ENCODE assay signal across 9 cellular contexts in the genomic region with DNA sequence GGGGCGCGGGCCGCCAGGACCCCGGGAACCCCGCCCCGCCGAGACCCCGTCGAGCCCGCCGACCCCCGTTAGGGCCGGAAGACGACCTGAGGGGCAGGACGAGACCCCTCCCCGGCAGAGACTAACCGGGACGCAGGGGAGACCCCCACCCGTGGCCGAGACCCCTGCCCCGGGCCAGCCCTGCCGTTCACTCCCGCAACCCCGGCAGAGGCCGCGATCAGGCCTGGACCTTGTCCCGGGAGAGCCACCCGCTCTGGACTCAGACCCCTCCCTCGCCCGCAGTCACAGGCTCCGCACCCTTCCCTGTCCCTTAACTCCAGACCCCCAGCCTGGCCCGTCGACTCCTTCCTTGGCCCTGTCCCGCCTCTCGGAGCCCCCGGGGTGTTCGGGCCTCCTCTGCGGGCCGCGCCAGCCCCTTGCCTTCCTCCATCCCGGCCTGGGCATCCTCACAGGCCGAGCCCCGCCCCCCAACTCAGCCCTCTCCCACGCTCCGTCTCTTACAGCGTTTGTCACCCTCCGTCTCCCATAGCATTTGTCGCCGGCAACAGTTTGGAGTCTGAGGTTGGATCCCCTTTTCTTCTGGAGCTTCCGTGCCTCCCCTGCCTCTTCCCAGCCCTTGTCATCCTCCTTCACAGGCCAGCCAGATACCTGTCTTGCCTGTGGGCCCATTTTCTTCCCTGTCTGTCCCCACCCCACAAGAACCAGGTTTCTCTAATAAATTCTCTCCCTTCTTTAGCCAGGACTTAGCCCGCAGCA. TPM values are rescaled to one million over a fixed set of nuclear protein-coding genes. Genes with fewer than 3 reads are reported as not detected.
DNase-seq lines count a peak whose midpoint lies in the region; ATAC-seq, FAIRE-seq and TF ChIP-seq lines count a peak whose summit lies in the region.
"Had no signal": no experiment of that assay in that cellular context is flagged by ENCODE, and none has a peak within 500 bp of the region (broad histone marks: within the 10 kb centered on the region; RNA-seq: fewer than 3 reads in every experiment).

No MANE protein-coding gene starts in this region.

- TF ChIP-seq EP300 in K562 (IDR thresholded peaks at IDR 0.05; ENCODE audit: low read length) = no peak

- no peak overlapping the region for H3K4me3 ChIP-seq in KMS-11 (IDR thresholded peaks at IDR 0.05; ENCODE audit: insufficient read depth, low read depth, low read length)
- H3K4me3 ChIP-seq in K562 = peak overlapping the region; percentile 97
- peak overlapping the region; percentile 69 to 97 (median 87) for H3K4me3 ChIP-seq in right lobe of liver
- peak overlapping the region; percentile 93 for H3K4me3 ChIP-seq in thoracic aorta

- TSS peak; percentile 81 for BruUV-seq in K562 (replicated peaks; lab: Mats Ljungman, UMichigan)

- DNase-seq in Caki2 (ENCODE audit: low read depth) = peak; percentile 45
- DNase-seq in K562 (ENCODE audit: extremely low read depth in 1 of 4, low spot score in 3 of 4) = peak; percentile 52 to 61 (median 57)
- DNase-seq in right lobe of liver = peak in 1 of 3 donors; percentile 76
- DNase-seq in thoracic aorta (ENCODE audit: low spot score) = no peak

- H3K27ac ChIP-seq in KMS-11 (peak overlapping the region; percentile 95), K562 (ENCODE audit: extremely low read depth, low read depth, low read length) (peak overlapping the region; percentile 55), right lobe of liver (peak overlapping the region; percentile 60 to 84 (median 84)), thoracic aorta (peak overlapping the region; percentile 68 to 72)

- in situ Hi-C loops in Caki2 (cut with HindIII; ENCODE audit: low pct_unique_long_range_greater_than_20kb, low sequenced_read_pairs) (no loop called here), K562 (cut with MboI) (no loop called here)

- H4K20me1 ChIP-seq in KMS-11 (ENCODE audit: insufficient read depth) = no peaks in the 10 kb centered on the region
- no peaks in the 10 kb centered on the region for H4K20me1 ChIP-seq in K562 (replicated peaks; ENCODE audit: control insufficient read depth, insufficient read depth, low read length)

- ATAC-seq in K562 (peak; percentile 28; the same call in 2 of the 3 replicates), right lobe of liver (peak in 3 of 4 donors; percentile 0 to 3 (median 3)), thoracic aorta (ENCODE audit: insufficient number of reproducible peaks, low FRiP score, low read depth) (no peak), GM21447 (IDR thresholded peaks at IDR 0.05; ENCODE audit: unreplicated experiment) (no peak), HG03039 (IDR thresholded peaks at IDR 0.05; ENCODE audit: unreplicated experiment) (no peak), HG03097 (IDR thresholded peaks at IDR 0.05; ENCODE audit: low FRiP score, unreplicated experiment) (no peak)

- POLR2A ChIA-PET in K562 (lab: Yijun Ruan, JAX) = interaction anchor here (0.6 to 1.4 kb wide), 7 partner anchors 8 to 542 kb away, joined by 3 to 6 read pairs (median 4); a partner anchor contains a TSS

- H3K9me1 ChIP-seq in K562 (ENCODE audit: control insufficient read depth, insufficient read depth, low read length) = peaks cover 3% of the 10 kb centered on the region

- H3K9me3 ChIP-seq in K562 (replicated peaks; ENCODE audit: control insufficient read depth, insufficient read depth, low read depth, low read length) (no peaks in the 10 kb centered on the region), right lobe of liver (no peaks in the 10 kb centered on the region), thoracic aorta (no peaks in the 10 kb centered on the region)

- no peak for TF ChIP-seq RAD21 in K562 (CRISPR knock-in tag; conservative IDR thresholded peaks at IDR 0.05 in 1 of 2, IDR thresholded peaks at IDR 0.05 in 1 of 2)

- no peak for FAIRE-seq in K562 (lab: Jason Lieb, UNC)

- peak overlapping the region; percentile 94 for H3K4me2 ChIP-seq in KMS-11
- peak overlapping the region; percentile 80 for H3K4me2 ChIP-seq in K562 (ENCODE audit: insufficient read depth, low read length)

- intact Hi-C loops in K562 (cut with micrococcal nuclease) = no loop called here
- intact Hi-C loops in right lobe of liver (cut with DNase I) = no loop called here

- no peaks in the 10 kb centered on the region for H3K36me3 ChIP-seq in KMS-11 (ENCODE audit: insufficient read depth)
- no peaks in the 10 kb centered on the region for H3K36me3 ChIP-seq in K562 (ENCODE audit: control insufficient read depth, insufficient read depth, low read length)
- H3K36me3 ChIP-seq in right lobe of liver = no peaks in the 10 kb centered on the region
- H3K36me3 ChIP-seq in thoracic aorta = peaks cover 4% of the 10 kb centered on the region

- H3K4me1 ChIP-seq in KMS-11 (ENCODE audit: low read depth, poor library complexity, severe bottlenecking) (peaks cover 45% of the 10 kb centered on the region), K562 (replicated peaks in 1 of 2; ENCODE audit: control insufficient read depth in 2 of 2, insufficient read depth in 2 of 2, low read length in 2 of 2) (peaks cover 34 to 64% of the 10 kb centered on the region in 2 experiments), right lobe of liver (peaks cover 0 to 42% (median 17%) of the 10 kb centered on the region in 4 donors), thoracic aorta (ENCODE audit: control insufficient read depth in 1 of 2, low read depth in 2 of 2) (peaks cover 18 to 24% of the 10 kb centered on the region in 2 donors)

- TF ChIP-seq POLR2A in K562 (conservative IDR thresholded peaks at IDR 0.05) = no peak
- TF ChIP-seq POLR2A in right lobe of liver (IDR thresholded peaks at IDR 0.05) = no peak

- H3K9ac ChIP-seq in KMS-11 (peak overlapping the region; percentile 51; the same call in 1 of the 2 replicates), K562 (ENCODE audit: insufficient read depth in 1 of 2, low read depth in 2 of 2, low read length in 2 of 2) (peak overlapping the region; percentile 72 to 91)

- WGBS in K562 (ENCODE audit: insufficient coverage, low coverage, missing lambda C conversion rate) = 1% methylated on average over 39 of the region's 51 CpGs
- whole genome bisulfite sequencing in right lobe of liver (ENCODE audit: insufficient coverage, low coverage, low lambda C conversion rate, missing lambda C conversion rate) = 3% methylated on average over 21 of the region's 51 CpGs

- peaks cover 13% of the 10 kb centered on the region; the same call in 1 of the 2 replicates for H3K79me2 ChIP-seq in KMS-11 (ENCODE audit: insufficient read depth, low read depth)
- H3K79me2 ChIP-seq in K562 (ENCODE audit: control insufficient read depth, insufficient read depth, low read length) = peaks cover 4% of the 10 kb centered on the region; the same call in 2 of the 3 replicates

- TF ChIP-seq CTCF in KMS-11 (conservative IDR thresholded peaks at IDR 0.05; ENCODE audit: low read depth, low read length) = no peak
- TF ChIP-seq CTCF in K562 (IDR thresholded peaks at IDR 0.05 in 2 of 3, conservative IDR thresholded peaks at IDR 0.05 in 1 of 3; ENCODE audit: insufficient read depth in 2 of 3, low read depth in 1 of 3, low read length in 3 of 3) = no peak
- no peak for TF ChIP-seq CTCF in right lobe of liver (IDR thresholded peaks at IDR 0.05)
- no peak for TF ChIP-seq CTCF in thoracic aorta (IDR thresholded peaks at IDR 0.05)

- H2AFZ ChIP-seq in KMS-11 (ENCODE audit: low read depth) = peak overlapping the region; percentile 93
- H2AFZ ChIP-seq in K562 (ENCODE audit: low read depth, low read length) = peak overlapping the region; percentile 86

- H3K27me3 ChIP-seq in KMS-11 (ENCODE audit: insufficient read depth, low read depth) (peaks cover 10% of the 10 kb centered on the region; the same call in 1 of the 2 replicates), K562 (ENCODE audit: control insufficient read depth in 2 of 2, insufficient read depth in 2 of 2, low read length in 2 of 2) (no peaks in the 10 kb centered on the region), right lobe of liver (no peaks in the 10 kb centered on the region), thoracic aorta (replicated peaks; ENCODE audit: insufficient read depth) (no peaks in the 10 kb centered on the region)

- CTCF ChIA-PET in K562 (lab: Yijun Ruan, JAX; ENCODE audit: low intra/inter-chr PET ratio) = interaction anchor here (0.6 kb wide), 1 partner anchor 45 kb away, joined by 4 read pairs; no protein-coding TSS in a partner anchor

RNA-seq across cellular contexts. Expression of a gene that starts 0.6 kb away (rescaled TPM):
- 62.0 and 90.0 TPM in 2 replicates for total RNA-seq in Caki2 (2014; rRNA removed; shearing (Covaris generic); ENCODE audit: low replicate concordance)
- total RNA-seq in K562 (2011; cell fraction: chromatin; rRNA removed; ENCODE audit: low replicate concordance) = 17.4 and 45.7 TPM in 2 replicates
- total RNA-seq in K562 (2011; cell fraction: nucleolus; rRNA removed) = 25.8 and 31.0 TPM in 2 replicates
- total RNA-seq in K562 (2011; cell fraction: nucleoplasm; rRNA removed) = 17.7 and 19.9 TPM in 2 replicates
- total RNA-seq in K562 (2014; rRNA removed) = 5.4 and 7.8 TPM in 2 replicates
- 3.0 and 3.6 TPM in 2 replicates for total RNA-seq in K562 (2014; rRNA removed; fragmentation: Illumina TruSeq; extraction: Trizol)
- total RNA-seq in K562 (2015; rRNA removed; fragmentation: Illumina TruSeq; extraction: Trizol) = 6.4 and 6.9 TPM in 2 replicates
- total RNA-seq in K562 (2021) = 18.7 and 28.7 TPM in 2 replicates
- 8.6 and 14.0 TPM in 2 replicates for polyA plus RNA-seq in K562 (2011; rRNA removed)
- polyA plus RNA-seq in K562 (2011; cell fraction: cytosol; rRNA removed) = 14.2 and 18.7 TPM in 2 replicates
- 63.0 and 66.6 TPM in 2 replicates for polyA plus RNA-seq in K562 (2011; cell fraction: nucleus; rRNA removed)
- polyA plus RNA-seq in K562 (2012) = 15.6 and 29.0 TPM in 2 replicates
- 5.0 and 8.5 TPM in 2 replicates for polyA plus RNA-seq in K562 (2014; fragmentation: Illumina TruSeq; extraction: Trizol)
- 1 to 10 TPM; 1.4 to 1.9 TPM for polyA plus RNA-seq in K562 (2014; fragmentation: Nextera tagmentation; extraction: Ambion mirVana)
- 8.0 and 10.0 TPM in 2 replicates for polyA plus RNA-seq in K562 (2014; rRNA removed)
- polyA minus RNA-seq in K562 (2011; rRNA and poly(A)+ RNA removed) = 3.3 and 4.4 TPM in 2 replicates
- 4.1 and 11.9 TPM in 2 replicates for polyA minus RNA-seq in K562 (2011; cell fraction: cytosol; rRNA and poly(A)+ RNA removed)
- 11.4 and 20.1 TPM in 2 replicates for polyA minus RNA-seq in K562 (2011; cell fraction: nucleus; rRNA and poly(A)+ RNA removed)
- total RNA-seq in right lobe of liver = 10 to 100 TPM; 14.8 to 45.6 (median 28.6) TPM
- total RNA-seq in thoracic aorta = 10 to 100 TPM; 30.1 to 48.6 TPM

RNA-seq across cellular contexts. Expression of a gene that starts 14.1 kb away (rescaled TPM):
- total RNA-seq in Caki2 (2014; rRNA removed; shearing (Covaris generic); ENCODE audit: low replicate concordance) = 0.37 TPM in 1 of 2 replicates, not detected in the other
- total RNA-seq in K562 (2011; cell fraction: chromatin; rRNA removed; ENCODE audit: low replicate concordance) = 0.58 and 1.6 TPM in 2 replicates
- total RNA-seq in K562 (2011; cell fraction: nucleolus; rRNA removed) = 3.5 and 3.8 TPM in 2 replicates
- total RNA-seq in K562 (2011; cell fraction: nucleoplasm; rRNA removed) = 1.2 and 1.3 TPM in 2 replicates
- 2.7 and 6.2 TPM in 2 replicates for total RNA-seq in K562 (2014; rRNA removed)
- total RNA-seq in K562 (2014; rRNA removed; fragmentation: Illumina TruSeq; extraction: Trizol) = 0.13 and 0.15 TPM in 2 replicates
- 0.76 and 0.94 TPM in 2 replicates for total RNA-seq in K562 (2015; rRNA removed; fragmentation: Illumina TruSeq; extraction: Trizol)
- total RNA-seq in K562 (2021) = 19.8 and 20.4 TPM in 2 replicates
- polyA plus RNA-seq in K562 (2011; rRNA removed) = 0.33 and 0.47 TPM in 2 replicates
- 1.0 and 5.3 TPM in 2 replicates for polyA plus RNA-seq in K562 (2011; cell fraction: cytosol; rRNA removed)
- polyA plus RNA-seq in K562 (2011; cell fraction: nucleus; rRNA removed) = 2.6 and 7.3 TPM in 2 replicates
- 6.7 and 6.9 TPM in 2 replicates for polyA plus RNA-seq in K562 (2012)
- 0.21 and 0.78 TPM in 2 replicates for polyA plus RNA-seq in K562 (2014; fragmentation: Illumina TruSeq; extraction: Trizol)
- polyA plus RNA-seq in K562 (2014; fragmentation: Nextera tagmentation; extraction: Ambion mirVana) = under 1 TPM; 0.20 to 0.23 TPM
- 4.4 and 6.8 TPM in 2 replicates for polyA plus RNA-seq in K562 (2014; rRNA removed)
- polyA minus RNA-seq in K562 (2011; rRNA and poly(A)+ RNA removed) = 0.14 TPM in 1 of 2 replicates, not detected in the other
- 3.3 and 7.4 TPM in 2 replicates for polyA minus RNA-seq in K562 (2011; cell fraction: cytosol; rRNA and poly(A)+ RNA removed)
- polyA minus RNA-seq in K562 (2011; cell fraction: nucleus; rRNA and poly(A)+ RNA removed) = 1.5 and 2.1 TPM in 2 replicates
- 1 to 10 TPM; 4.1 to 7.8 (median 5.6) TPM for total RNA-seq in right lobe of liver
- total RNA-seq in thoracic aorta = 10 to 100 TPM in 1 of 2 donors, 1 to 10 TPM in 1; 4.2 to 15.3 TPM
- total RNA-seq: SK-MEL-5 had no signal

RNA-seq across cellular contexts. Expression of a gene that starts 15.8 kb away (rescaled TPM):
- 35.7 and 47.6 TPM in 2 replicates for total RNA-seq in Caki2 (2014; rRNA removed; shearing (Covaris generic); ENCODE audit: low replicate concordance)
- 7.1 and 15.6 TPM in 2 replicates for total RNA-seq in K562 (2011; cell fraction: chromatin; rRNA removed; ENCODE audit: low replicate concordance)
- 13.2 and 13.3 TPM in 2 replicates for total RNA-seq in K562 (2011; cell fraction: nucleolus; rRNA removed)
- total RNA-seq in K562 (2011; cell fraction: nucleoplasm; rRNA removed) = 7.2 and 10.5 TPM in 2 replicates
- total RNA-seq in K562 (2014; rRNA removed) = 23.7 and 26.9 TPM in 2 replicates
- total RNA-seq in K562 (2014; rRNA removed; fragmentation: Illumina TruSeq; extraction: Trizol) = 3.2 and 3.3 TPM in 2 replicates
- total RNA-seq in K562 (2015; rRNA removed; fragmentation: Illumina TruSeq; extraction: Trizol) = 14.3 and 14.6 TPM in 2 replicates
- total RNA-seq in K562 (2021) = 20.7 and 21.0 TPM in 2 replicates
- polyA plus RNA-seq in K562 (2011; rRNA removed) = 14.7 and 23.9 TPM in 2 replicates
- 31.1 and 65.3 TPM in 2 replicates for polyA plus RNA-seq in K562 (2011; cell fraction: cytosol; rRNA removed)
- 19.9 and 25.8 TPM in 2 replicates for polyA plus RNA-seq in K562 (2011; cell fraction: nucleus; rRNA removed)
- polyA plus RNA-seq in K562 (2012) = 17.9 and 19.3 TPM in 2 replicates
- 5.2 and 11.0 TPM in 2 replicates for polyA plus RNA-seq in K562 (2014; fragmentation: Illumina TruSeq; extraction: Trizol)
- under 1 TPM; 0.41 to 0.98 TPM for polyA plus RNA-seq in K562 (2014; fragmentation: Nextera tagmentation; extraction: Ambion mirVana)
- 21.9 and 23.4 TPM in 2 replicates for polyA plus RNA-seq in K562 (2014; rRNA removed)
- polyA minus RNA-seq in K562 (2011; rRNA and poly(A)+ RNA removed) = 4.7 and 4.8 TPM in 2 replicates
- polyA minus RNA-seq in K562 (2011; cell fraction: cytosol; rRNA and poly(A)+ RNA removed) = 9.5 and 22.4 TPM in 2 replicates
- 5.7 and 8.8 TPM in 2 replicates for polyA minus RNA-seq in K562 (2011; cell fraction: nucleus; rRNA and poly(A)+ RNA removed)
- total RNA-seq in right lobe of liver = 10 to 100 TPM in 2 of 6 experiments, 1 to 10 TPM in 4; 2.6 to 10.9 (median 5.7) TPM
- total RNA-seq in thoracic aorta = 10 to 100 TPM; 20.6 to 41.2 TPM

RNA-seq across cellular contexts. Expression of a gene that starts 16.3 kb away (rescaled TPM):
- 0.38 and 0.84 TPM in 2 replicates for total RNA-seq in Caki2 (2014; rRNA removed; shearing (Covaris generic); ENCODE audit: low replicate concordance)
- 0.40 and 0.86 TPM in 2 replicates for total RNA-seq in K562 (2011; cell fraction: chromatin; rRNA removed; ENCODE audit: low replicate concordance)
- 0.67 and 0.79 TPM in 2 replicates for total RNA-seq in K562 (2011; cell fraction: nucleolus; rRNA removed)
- total RNA-seq in K562 (2011; cell fraction: nucleoplasm; rRNA removed) = 0.23 and 0.66 TPM in 2 replicates
- 0.09 and 0.37 TPM in 2 replicates for total RNA-seq in K562 (2014; rRNA removed)
- total RNA-seq in K562 (2014; rRNA removed; fragmentation: Illumina TruSeq; extraction: Trizol) = 0.07 TPM in 1 of 2 replicates, not detected in the other
- total RNA-seq in K562 (2015; rRNA removed; fragmentation: Illumina TruSeq; extraction: Trizol) = 0.14 and 0.15 TPM in 2 replicates
- 0.22 and 0.33 TPM in 2 replicates for total RNA-seq in K562 (2021)
- 0.17 and 0.64 TPM in 2 replicates for polyA plus RNA-seq in K562 (2011; rRNA removed)
- polyA plus RNA-seq in K562 (2011; cell fraction: cytosol; rRNA removed) = 0.55 and 0.76 TPM in 2 replicates
- polyA plus RNA-seq in K562 (2011; cell fraction: nucleus; rRNA removed) = 0.67 and 0.70 TPM in 2 replicates
- polyA plus RNA-seq in K562 (2012) = 0.46 and 1.1 TPM in 2 replicates
- 0.06 and 0.11 TPM in 2 replicates for polyA plus RNA-seq in K562 (2014; fragmentation: Illumina TruSeq; extraction: Trizol)
- not detected for polyA plus RNA-seq in K562 (2014; fragmentation: Nextera tagmentation; extraction: Ambion mirVana)
- polyA plus RNA-seq in K562 (2014; rRNA removed) = 0.04 and 0.11 TPM in 2 replicates
- polyA minus RNA-seq in K562 (2011; rRNA and poly(A)+ RNA removed) = 0.39 and 0.48 TPM in 2 replicates
- polyA minus RNA-seq in K562 (2011; cell fraction: cytosol; rRNA and poly(A)+ RNA removed) = 0.48 and 0.55 TPM in 2 replicates
- polyA minus RNA-seq in K562 (2011; cell fraction: nucleus; rRNA and poly(A)+ RNA removed) = 0.13 and 0.33 TPM in 2 replicates
- total RNA-seq in right lobe of liver = under 1 TPM in 5 of 6 experiments, not detected in 1; 0.13 to 0.32 (median 0.25) TPM
- 1 to 10 TPM; 1.1 to 3.2 TPM for total RNA-seq in thoracic aorta

RNA-seq across cellular contexts. Expression of a gene that starts 20.6 kb away (rescaled TPM):
- total RNA-seq in Caki2 (2014; rRNA removed; shearing (Covaris generic); ENCODE audit: low replicate concordance) = 14.4 and 25.2 TPM in 2 replicates
- not detected in 2 replicates for total RNA-seq in K562 (2011; cell fraction: chromatin; rRNA removed; ENCODE audit: low replicate concordance)
- not detected in 2 replicates for total RNA-seq in K562 (2011; cell fraction: nucleolus; rRNA removed)
- total RNA-seq in K562 (2011; cell fraction: nucleoplasm; rRNA removed) = not detected in 2 replicates
- total RNA-seq in K562 (2014; rRNA removed) = not detected in 2 replicates
- total RNA-seq in K562 (2014; rRNA removed; fragmentation: Illumina TruSeq; extraction: Trizol) = not detected in 2 replicates
- total RNA-seq in K562 (2015; rRNA removed; fragmentation: Illumina TruSeq; extraction: Trizol) = not detected in 2 replicates
- total RNA-seq in K562 (2021) = not detected in 2 replicates
- polyA plus RNA-seq in K562 (2011; rRNA removed) = not detected in 2 replicates
- polyA plus RNA-seq in K562 (2011; cell fraction: cytosol; rRNA removed) = not detected in 2 replicates
- polyA plus RNA-seq in K562 (2011; cell fraction: nucleus; rRNA removed) = not detected in 2 replicates
- polyA plus RNA-seq in K562 (2012) = not detected in 2 replicates
- not detected in 2 replicates for polyA plus RNA-seq in K562 (2014; fragmentation: Illumina TruSeq; extraction: Trizol)
- polyA plus RNA-seq in K562 (2014; fragmentation: Nextera tagmentation; extraction: Ambion mirVana) = not detected
- polyA plus RNA-seq in K562 (2014; rRNA removed) = not detected in 2 replicates
- polyA minus RNA-seq in K562 (2011; rRNA and poly(A)+ RNA removed) = not detected in 2 replicates
- not detected in 2 replicates for polyA minus RNA-seq in K562 (2011; cell fraction: cytosol; rRNA and poly(A)+ RNA removed)
- not detected in 2 replicates for polyA minus RNA-seq in K562 (2011; cell fraction: nucleus; rRNA and poly(A)+ RNA removed)
- total RNA-seq in right lobe of liver = not detected
- total RNA-seq in thoracic aorta = not detected

Comparison
In these comparisons a context has a peak if more than half of its experiments do, and no peak if none do; other contexts are left out.
1. ATAC-seq: peak in K562 (single experiment) and right lobe of liver (3 of 4); none in thoracic aorta (single experiment), GM21447 (single experiment), HG03039 (single experiment) and HG03097 (single experiment).
2. Peak in every context shown above with its lines, with median percentiles within 50 percentile points of each other: H3K27ac ChIP-seq.